ENCODE assay signal across 21 cellular contexts in genomic region chr7:131717181-131717580, GRCh38.
A peak's percentile ranks its signal among the peaks of the same experiment; 100 is the strongest.
DNase-seq lines count a peak whose midpoint lies in the region; ATAC-seq and TF ChIP-seq lines count a peak whose summit lies in the region.
"Had no signal": no experiment of that assay in that cellular context is flagged by ENCODE, and none has a peak within 500 bp of the region (broad histone marks: within the 10 kb centered on the region; RNA-seq: fewer than 3 reads in every experiment).

No MANE protein-coding gene starts in this region.

- intact Hi-C loops in heart left ventricle (cut with DNase I) = no loop called here

- WGBS in heart left ventricle, 4 donors = 83 to 88% (median 88%) methylated on average over 3 of the region's 3 CpGs

- no peaks in the 10 kb centered on the region for H3K9me3 Mint-ChIP-seq in osteocyte (ENCODE audit: unreplicated experiment)
- H3K9me3 Mint-ChIP-seq in nephron progenitor cell = no peaks in the 10 kb centered on the region
- H3K9me3 Mint-ChIP-seq: CD8-positive, alpha-beta memory T cell had no signal

- peaks cover 31% of the 10 kb centered on the region for H3K27me3 Mint-ChIP-seq in osteocyte (ENCODE audit: unreplicated experiment)
- H3K27me3 Mint-ChIP-seq in nephron progenitor cell (ENCODE audit: low read depth, poor library complexity) = no peaks in the 10 kb centered on the region
- H3K27me3 Mint-ChIP-seq: CD4-positive, CD25-positive, alpha-beta regulatory T cell had no signal

- H3K36me3 ChIP-seq in right atrium auricular region (no peaks in the 10 kb centered on the region), heart left ventricle (no peaks in the 10 kb centered on the region)
- H3K36me3 ChIP-seq: BE2C, BLaER1 had no signal

- no peak overlapping the region for H3K27ac Mint-ChIP-seq in osteocyte (ENCODE audit: unreplicated experiment)
- no peak overlapping the region for H3K27ac Mint-ChIP-seq in nephron progenitor cell
- H3K27ac Mint-ChIP-seq: CD14-positive monocyte; CD4-positive, alpha-beta memory T cell; CD4-positive, CD25-positive, alpha-beta regulatory T cell had no signal

- H3K4me3 Mint-ChIP-seq in osteocyte (ENCODE audit: unreplicated experiment) (no peak overlapping the region), nephron progenitor cell (no peak overlapping the region)
- H3K4me3 Mint-ChIP-seq: CD14-positive monocyte; CD4-positive, alpha-beta memory T cell; CD4-positive, CD25-positive, alpha-beta regulatory T cell; CD8-positive, alpha-beta memory T cell had no signal

- H3K36me3 Mint-ChIP-seq in osteocyte (ENCODE audit: unreplicated experiment) (no peaks in the 10 kb centered on the region), nephron progenitor cell (ENCODE audit: low read depth) (no peaks in the 10 kb centered on the region)
- H3K36me3 Mint-ChIP-seq: CD14-positive monocyte; CD4-positive, alpha-beta memory T cell; CD4-positive, CD25-positive, alpha-beta regulatory T cell; CD8-positive, alpha-beta memory T cell had no signal

- H3K4me1 Mint-ChIP-seq in osteocyte (ENCODE audit: unreplicated experiment) (no peaks in the 10 kb centered on the region), nephron progenitor cell (no peaks in the 10 kb centered on the region)
- H3K4me1 Mint-ChIP-seq: CD14-positive monocyte; CD4-positive, alpha-beta memory T cell; CD4-positive, CD25-positive, alpha-beta regulatory T cell; CD8-positive, alpha-beta memory T cell had no signal

- ATAC-seq in heart left ventricle = no peak

- TF ChIP-seq CTCF in right atrium auricular region (IDR thresholded peaks at IDR 0.05) (no peak), heart left ventricle (IDR thresholded peaks at IDR 0.05) (no peak), osteocyte (IDR thresholded peaks at IDR 0.05) (no peak), nephron progenitor cell (IDR thresholded peaks at IDR 0.05) (no peak)

- no peaks in the 10 kb centered on the region for H3K9me3 ChIP-seq in right atrium auricular region
- no peaks in the 10 kb centered on the region for H3K9me3 ChIP-seq in heart left ventricle
- H3K9me3 ChIP-seq: BE2C, BLaER1 had no signal

- TF ChIP-seq POLR2A in heart left ventricle (IDR thresholded peaks at IDR 0.05) = no peak

- no peaks in the 10 kb centered on the region for H3K27me3 ChIP-seq in right atrium auricular region
- no peaks in the 10 kb centered on the region for H3K27me3 ChIP-seq in heart left ventricle
- H3K27me3 ChIP-seq: BE2C, BLaER1 had no signal

- H3K4me3 ChIP-seq in right atrium auricular region = no peak overlapping the region
- no peak overlapping the region for H3K4me3 ChIP-seq in heart left ventricle
- no peak overlapping the region for H3K4me3 ChIP-seq in Jurkat, Clone E6-1 (ENCODE audit: low read length)
- H3K4me3 ChIP-seq: BLaER1 had no signal

- H3K4me1 ChIP-seq in right atrium auricular region = no peaks in the 10 kb centered on the region
- no peaks in the 10 kb centered on the region for H3K4me1 ChIP-seq in heart left ventricle
- H3K4me1 ChIP-seq: BE2C had no signal

- H3K27ac ChIP-seq in right atrium auricular region (no peak overlapping the region), heart left ventricle (no peak overlapping the region)
- H3K27ac ChIP-seq: BLaER1 had no signal

- DNase-seq in right atrium auricular region (ENCODE audit: low spot score) = peak; percentile 5
- no peak for DNase-seq in heart left ventricle
- DNase-seq in Jurkat, Clone E6-1 (ENCODE audit: low read depth, low spot score) = peak; percentile 64
- DNase-seq in osteocyte (ENCODE audit: extremely low spot score, unreplicated experiment) = peak; percentile 0
- DNase-seq in nephron progenitor cell = no peak
- no peak for DNase-seq in effector CD4-positive, alpha-beta T cell
- DNase-seq: 8988T; ACHN; BE2C; C1 segment of cervical spinal cord; CD4-positive, alpha-beta memory T cell; CD4-positive, CD25-positive, alpha-beta regulatory T cell; CD8-positive, alpha-beta memory T cell; COR-L47; DMS 273 treated with DMSO at 0.1 percent for 48 hours; DMS153; DMS53; DMS79; GF-D8 had no signal

Comparison
In these comparisons a context has a peak if more than half of its experiments do, and no peak if none do; other contexts are left out.
1. DNase-seq: peak in right atrium auricular region (single experiment), Jurkat, Clone E6-1 (single experiment) and osteocyte (single experiment); none in heart left ventricle (0 of 5), nephron progenitor cell (single experiment) and effector CD4-positive, alpha-beta T cell (single experiment).